8 cellular contexts compared by ENCODE assay signal in genomic region chr19:1860133-1860775, GRCh38. TPM values are rescaled to one million over a fixed set of nuclear protein-coding genes. Genes with fewer than 3 reads are reported as not detected.
DNase-seq lines count a peak whose midpoint lies in the region; ATAC-seq and TF ChIP-seq lines count a peak whose summit lies in the region.

No MANE protein-coding gene starts in this region.

- H3K4me1 Mint-ChIP-seq in MCF 10A (ENCODE audit: insufficient read depth, unreplicated experiment): peaks cover 5% of the 10 kb centered on the region

- DNase-seq in activated T-cell treated with anti-CD3 and anti-CD28 coated beads for 1 hour (ENCODE audit: low read depth) (peak; percentile 48), activated T-cell treated with anti-CD3 and anti-CD28 coated beads for 4 hours (no peak), RPMI7951 (ENCODE audit: low read depth) (peak; percentile 59), MCF 10A (ENCODE audit: unreplicated experiment) (peak; percentile 64), kidney glomerular epithelial cell (lab: John Stamatoyannopoulos, UW) (peak; percentile 40), superior temporal gyrus (ENCODE audit: extremely low spot score) (peak; percentile 55), GM13977 (ENCODE audit: low spot score) (no peak)

- intact Hi-C loops in MCF 10A (cut with micrococcal nuclease): no loop called here

- no peaks in the 10 kb centered on the region for H3K9me3 Mint-ChIP-seq in MCF 10A (ENCODE audit: unreplicated experiment)

- ATAC-seq in GM18858 (IDR thresholded peaks at IDR 0.05; ENCODE audit: unreplicated experiment): no peak

- peak overlapping the region; percentile 80 for H3K4me3 Mint-ChIP-seq in MCF 10A (ENCODE audit: unreplicated experiment)

- H3K27me3 Mint-ChIP-seq in MCF 10A (ENCODE audit: insufficient read depth, unreplicated experiment): no peaks in the 10 kb centered on the region

- BruUV-seq in MCF 10A (replicated peaks; lab: Mats Ljungman, UMichigan): no TSS peak

- in situ Hi-C loops in GM13977 (cut with MboI; ENCODE audit: low pct_unique_long_range_greater_than_20kb, low sequenced_read_pairs, unreplicated experiment): no loop called here

- H3K27ac Mint-ChIP-seq in MCF 10A (ENCODE audit: low read depth, unreplicated experiment): peak overlapping the region; percentile 57

- POLR2A ChIA-PET in MCF 10A (lab: Yijun Ruan, JAX): interaction anchor here (0.7 to 1.6 kb wide), 2 partner anchors 15 to 171 kb away, joined by 3 to 5 read pairs; no protein-coding TSS in a partner anchor

- CTCF ChIA-PET in MCF 10A (lab: Yijun Ruan, JAX): interaction anchor here (0.6 kb wide), 2 partner anchors 132 to 159 kb away, joined by 3 to 4 read pairs; no protein-coding TSS in a partner anchor

- H3K36me3 Mint-ChIP-seq in MCF 10A (ENCODE audit: insufficient read depth, unreplicated experiment): peaks cover 4% of the 10 kb centered on the region

- TF ChIP-seq CTCF in MCF 10A (IDR thresholded peaks at IDR 0.05; ENCODE audit: unreplicated experiment) (no peak), GM13977 (IDR thresholded peaks at IDR 0.05; ENCODE audit: extremely low read depth, insufficient read depth, missing control alignments) (no peak)

RNA-seq across cellular contexts. Expression of gene KLF16, which starts 3.1 kb away (rescaled TPM):
- total RNA-seq in RPMI7951 (2014; rRNA removed; shearing (Covaris generic)): 2.9 and 4.2 TPM in 2 replicates
- 27.0 and 45.5 TPM in 2 replicates for total RNA-seq in MCF 10A (2022)

RNA-seq across cellular contexts. Expression of gene REXO1, which starts 12.0 kb away (rescaled TPM):
- 3.3 and 3.5 TPM in 2 replicates for total RNA-seq in RPMI7951 (2014; rRNA removed; shearing (Covaris generic))
- 28.7 and 36.4 TPM in 2 replicates for total RNA-seq in MCF 10A (2022)

RNA-seq across cellular contexts. Expression of gene ABHD17A, which starts 25.0 kb away (rescaled TPM):
- 42.1 and 61.5 TPM in 2 replicates for total RNA-seq in RPMI7951 (2014; rRNA removed; shearing (Covaris generic))
- total RNA-seq in MCF 10A (2022): 38.9 and 39.5 TPM in 2 replicates

RNA-seq across cellular contexts. Expression of gene ADAT3, which starts 44.9 kb away (rescaled TPM):
- total RNA-seq in RPMI7951 (2014; rRNA removed; shearing (Covaris generic)): 1.3 and 2.4 TPM in 2 replicates
- 6.8 and 6.9 TPM in 2 replicates for total RNA-seq in MCF 10A (2022)

RNA-seq across cellular contexts. Expression of gene SCAMP4, which starts 44.9 kb away (rescaled TPM):
- total RNA-seq in RPMI7951 (2014; rRNA removed; shearing (Covaris generic)): 55.2 and 67.9 TPM in 2 replicates
- total RNA-seq in MCF 10A (2022): 48.7 and 67.2 TPM in 2 replicates

Comparison
In these comparisons a context has a peak if more than half of its experiments do, and no peak if none do; other contexts are left out.
1. DNase-seq: peak in activated T-cell treated with anti-CD3 and anti-CD28 coated beads for 1 hour (single experiment), RPMI7951 (single experiment), MCF 10A (single experiment), kidney glomerular epithelial cell (single experiment) and superior temporal gyrus (single experiment); none in activated T-cell treated with anti-CD3 and anti-CD28 coated beads for 4 hours (single experiment) and GM13977 (single experiment).